23 cellular contexts compared by ENCODE assay signal in genomic region chr15:50123861-50124556, GRCh38. TPM values are rescaled to one million over a fixed set of nuclear protein-coding genes. Genes with fewer than 3 reads are reported as not detected.
"Had no signal": no experiment of that assay in that cellular context is flagged by ENCODE, and none has a peak within 500 bp of the region (broad histone marks: within the 10 kb centered on the region; RNA-seq: fewer than 3 reads in every experiment).

No MANE protein-coding gene starts in this region.

- H3K27me3 ChIP-seq: adrenal gland, ascending aorta, brain microvascular endothelial cell had no signal

- H3K4me3 Mint-ChIP-seq: activated CD4-positive, alpha-beta T cell treated with anti-CD3 and anti-CD28 coated beads, Interleukin-2, amount 10 ng/mL, durations not matched to agents 7 days and 5 days; dendritic cell treated with granulocyte-macrophage colony-stimulating factor and Interleukin-4, amounts not matched to agents 40 ng/mL and 50 ng/mL, for 4 days; memory B cell; nephron progenitor cell; stimulated activated memory B cell treated with anti-CD40 and anti-IgM and Interleukin-4, amounts not matched to agents 10 μg/mL and 1 μg/mL and 100 μg/mL, for 72 hours; type B pancreatic cell had no signal

- H3K79me2 ChIP-seq: parathyroid adenoma had no signal

- H3K27ac Mint-ChIP-seq: activated CD4-positive, alpha-beta T cell treated with anti-CD3 and anti-CD28 coated beads, Interleukin-2, amount 10 ng/mL, durations not matched to agents 7 days and 5 days; dendritic cell treated with granulocyte-macrophage colony-stimulating factor and Interleukin-4, amounts not matched to agents 40 ng/mL and 50 ng/mL, for 4 days; memory B cell; nephron progenitor cell; stimulated activated memory B cell treated with anti-CD40 and anti-IgM and Interleukin-4, amounts not matched to agents 10 μg/mL and 1 μg/mL and 100 μg/mL, for 72 hours; type B pancreatic cell had no signal

- H3K27ac ChIP-seq: adrenal gland, ascending aorta, brain microvascular endothelial cell, heart right ventricle, parathyroid adenoma, thoracic aorta had no signal

- H3K27me3 Mint-ChIP-seq: activated CD4-positive, alpha-beta T cell treated with anti-CD3 and anti-CD28 coated beads, Interleukin-2, amount 10 ng/mL, durations not matched to agents 7 days and 5 days; dendritic cell treated with granulocyte-macrophage colony-stimulating factor and Interleukin-4, amounts not matched to agents 40 ng/mL and 50 ng/mL, for 4 days; memory B cell; stimulated activated memory B cell treated with anti-CD40 and anti-IgM and Interleukin-4, amounts not matched to agents 10 μg/mL and 1 μg/mL and 100 μg/mL, for 72 hours; type B pancreatic cell had no signal

- H3K36me3 Mint-ChIP-seq: memory B cell; stimulated activated memory B cell treated with anti-CD40 and anti-IgM and Interleukin-4, amounts not matched to agents 10 μg/mL and 1 μg/mL and 100 μg/mL, for 72 hours; type B pancreatic cell had no signal

- H3K36me3 ChIP-seq: adrenal gland, ascending aorta, brain microvascular endothelial cell, heart right ventricle, thoracic aorta had no signal

- H3K4me1 ChIP-seq: adrenal gland, ascending aorta, parathyroid adenoma had no signal

- H2AFZ ChIP-seq: parathyroid adenoma had no signal

- DNase-seq: activated CD4-positive, alpha-beta T cell treated with anti-CD3 and anti-CD28 coated beads, Interleukin-2, amount 10 ng/mL, durations not matched to agents 7 days and 5 days; activated naive CD4-positive, alpha-beta T cell treated with anti-CD3 and anti-CD28 coated beads, Interleukin-2, amount 50 U/mL, for 16 hours; adrenal gland; brain microvascular endothelial cell; caudate nucleus; effector CD4-positive, alpha-beta T cell; erythroblast; foreskin fibroblast; heart right ventricle; islet precursor cell; left colon; nephron progenitor cell; nucleus accumbens; right cardiac atrium; T-helper 9 cell had no signal

- H3K9me3 ChIP-seq: adrenal gland, thoracic aorta had no signal

- H3K9ac ChIP-seq: parathyroid adenoma had no signal

- H3K4me3 ChIP-seq: adrenal gland, ascending aorta, heart right ventricle, thoracic aorta had no signal

- ATAC-seq: heart right ventricle; left colon; stimulated activated memory B cell treated with anti-CD40 and anti-IgM and Interleukin-4, amounts not matched to agents 10 μg/mL and 1 μg/mL and 100 μg/mL, for 72 hours had no signal

RNA-seq across cellular contexts. Expression of gene ATP8B4, which starts 5.0 kb away (rescaled TPM):
- total RNA-seq: pulmonary artery endothelial cell had no signal

RNA-seq across cellular contexts. Expression of gene SLC27A2, which starts 58.0 kb away (rescaled TPM):
- total RNA-seq: ascending aorta, pulmonary artery endothelial cell had no signal
